In genomic region chr15:41894251-41894790, GRCh38 we compare ENCODE assay signal across 1 cellular context.
TF ChIP-seq lines count a peak whose summit lies in the region.

No MANE protein-coding gene starts in this region.

TF ChIP-seq in K562, 482 proteins besides CTCF, POLR2A, EP300 and RAD21:
- TF ChIP-seq ZNF263 (CRISPR knock-in tag; IDR thresholded peaks at IDR 0.05; ENCODE audit: borderline replicate concordance) (peak; percentile 9; the same call in 1 of the 2 replicates), ZNF12 (CRISPR knock-in tag; IDR thresholded peaks at IDR 0.05) (no peak)
